In genomic region chr17:64792793-64793575, GRCh38 we compare ENCODE assay signal across 8 cellular contexts.
A peak's percentile ranks its signal among the peaks of the same experiment; 100 is the strongest.
DNase-seq lines count a peak whose midpoint lies in the region; ATAC-seq and TF ChIP-seq lines count a peak whose summit lies in the region.
"Not testable (repeated sequence)": the region's sequence is repeated elsewhere in the genome, so short reads cannot be mapped to it uniquely, and the experiment has no call there.

No MANE protein-coding gene starts in this region.

- H3K9me3 Mint-ChIP-seq in nephron progenitor cell = not testable (repeated sequence)

- H3K27me3 ChIP-seq in thoracic aorta (replicated peaks; ENCODE audit: insufficient read depth) = not testable (repeated sequence)

- DNase-seq in Daoy (ENCODE audit: low read depth) (peak; percentile 84), dermis microvascular lymphatic vessel endothelial cell (ENCODE audit: low read depth in 2 of 2) (peak; percentile 86 to 95), left ventricle myocardium superior (peak; percentile 29)
- peak; percentile 42 for DNase-seq in Jurkat, Clone E6-1 (ENCODE audit: low read depth, low spot score)
- not testable (repeated sequence) for DNase-seq in T-helper 17 cell; nephron progenitor cell; thoracic aorta (ENCODE audit: low spot score)
- peak; percentile 74 for DNase-seq in activated effector memory CD4-positive, alpha-beta T cell treated with anti-CD3 and anti-CD28 coated beads, Interleukin-2, amount 50 U/mL, for 16 hours

- TF ChIP-seq CTCF in nephron progenitor cell (IDR thresholded peaks at IDR 0.05); thoracic aorta (IDR thresholded peaks at IDR 0.05): not testable (repeated sequence)

- H3K4me3 Mint-ChIP-seq in T-helper 17 cell = peak overlapping the region; percentile 68
- not testable (repeated sequence) for H3K4me3 Mint-ChIP-seq in nephron progenitor cell

- H3K36me3 ChIP-seq in thoracic aorta = peaks cover 24% of the 10 kb centered on the region

- peak overlapping the region; percentile 71 for H3K27ac Mint-ChIP-seq in T-helper 17 cell
- H3K27ac Mint-ChIP-seq in nephron progenitor cell = peak overlapping the region; percentile 29

- not testable (repeated sequence) for H3K4me3 ChIP-seq in Jurkat, Clone E6-1 (ENCODE audit: low read length); thoracic aorta

- H3K27ac ChIP-seq in thoracic aorta = not testable (repeated sequence)

- intact Hi-C loops in left ventricle myocardium superior (cut with micrococcal nuclease) = not testable (repeated sequence)

- ATAC-seq in T-helper 17 cell (peak; percentile 77), left ventricle myocardium superior (peak; percentile 74), thoracic aorta (ENCODE audit: insufficient number of reproducible peaks, low FRiP score, low read depth) (peak; percentile 48)

- not testable (repeated sequence) for H3K27me3 Mint-ChIP-seq in T-helper 17 cell; nephron progenitor cell (ENCODE audit: low read depth, poor library complexity)

- not testable (repeated sequence) for H3K9me3 ChIP-seq in T-helper 17 cell (ENCODE audit: control insufficient read depth, low read length, poor library complexity, severe bottlenecking); thoracic aorta

- H3K4me1 ChIP-seq in thoracic aorta (ENCODE audit: control insufficient read depth in 1 of 2, low read depth in 2 of 2) = not testable (repeated sequence)

- H3K36me3 Mint-ChIP-seq in T-helper 17 cell (ENCODE audit: low read depth); nephron progenitor cell (ENCODE audit: low read depth): not testable (repeated sequence)

- H3K4me1 Mint-ChIP-seq in T-helper 17 cell = peaks cover 18% of the 10 kb centered on the region
- not testable (repeated sequence) for H3K4me1 Mint-ChIP-seq in nephron progenitor cell
